In genomic region chr18:63342206-63342605, GRCh38 we compare ENCODE assay signal across 8 cellular contexts. TPM values are rescaled to one million over a fixed set of nuclear protein-coding genes. Genes with fewer than 3 reads are reported as not detected.
DNase-seq lines count a peak whose midpoint lies in the region; ATAC-seq and TF ChIP-seq lines count a peak whose summit lies in the region.

No MANE protein-coding gene starts in this region.

- TF ChIP-seq CTCF in epithelial cell of proximal tubule (conservative IDR thresholded peaks at IDR 0.05; ENCODE audit: low read depth, low read length) (peak; percentile 50), progenitor cell of endocrine pancreas (IDR thresholded peaks at IDR 0.05; ENCODE audit: unreplicated experiment) (peak; percentile 63), suprapubic skin (IDR thresholded peaks at IDR 0.05) (peak in 1 of 2 donors; percentile 31)

- no peak for TF ChIP-seq EP300 in suprapubic skin (IDR thresholded peaks at IDR 0.05)

- no peak for TF ChIP-seq POLR2A in suprapubic skin (IDR thresholded peaks at IDR 0.05)

- H3K4me3 Mint-ChIP-seq in progenitor cell of endocrine pancreas (ENCODE audit: low read depth): no peak overlapping the region

- WGBS in suprapubic skin: 25% methylated on average over 5 of the region's 5 CpGs

- no peaks in the 10 kb centered on the region for H3K4me1 Mint-ChIP-seq in progenitor cell of endocrine pancreas (ENCODE audit: low read depth)

- peaks cover 32% of the 10 kb centered on the region for H3K4me1 ChIP-seq in suprapubic skin

- H3K27ac ChIP-seq in suprapubic skin: no peak overlapping the region

- peaks cover 28% of the 10 kb centered on the region for H3K36me3 Mint-ChIP-seq in progenitor cell of endocrine pancreas (ENCODE audit: insufficient read depth)

- no peak overlapping the region for H3K27ac Mint-ChIP-seq in progenitor cell of endocrine pancreas

- no peak for ATAC-seq in GM19035 (IDR thresholded peaks at IDR 0.05; ENCODE audit: unreplicated experiment)

- no peaks in the 10 kb centered on the region for H3K9me3 Mint-ChIP-seq in progenitor cell of endocrine pancreas (ENCODE audit: low read depth)

- DNase-seq in Daoy (ENCODE audit: low read depth) (peak; percentile 32), HCEC 1CT (peak; percentile 42), SK-N-DZ (ENCODE audit: low spot score) (peak; percentile 29), epithelial cell of proximal tubule (ENCODE audit: low read depth) (no peak), progenitor cell of endocrine pancreas (ENCODE audit: low spot score, unreplicated experiment) (peak; percentile 13), suprapubic skin (ENCODE audit: low spot score in 2 of 2) (no peak)
- DNase-seq in activated CD4-positive, CD25-positive, alpha-beta regulatory T cell treated with anti-CD3 and anti-CD28 coated beads, Interleukin-2, amount 50 U/mL, for 72 hours: no peak

- no peak overlapping the region for H3K4me3 ChIP-seq in epithelial cell of proximal tubule (ENCODE audit: low read depth, low read length)
- H3K4me3 ChIP-seq in suprapubic skin: no peak overlapping the region

- no peaks in the 10 kb centered on the region for H3K9me3 ChIP-seq in suprapubic skin

- H3K27me3 ChIP-seq in suprapubic skin: no peaks in the 10 kb centered on the region

- peaks cover 51% of the 10 kb centered on the region for H3K36me3 ChIP-seq in suprapubic skin

- no peaks in the 10 kb centered on the region for H3K27me3 Mint-ChIP-seq in progenitor cell of endocrine pancreas

RNA-seq across cellular contexts. Expression of gene BCL2, which starts 22.6 kb away (rescaled TPM):
- 2.2 and 2.7 TPM in 2 replicates for total RNA-seq in Daoy (2014; rRNA removed; shearing (Covaris generic))
- 16.1 and 17.4 TPM in 2 replicates for polyA plus RNA-seq in SK-N-DZ (2014; cell fraction: cytosol; rRNA removed)
- polyA plus RNA-seq in SK-N-DZ (2014; cell fraction: nucleus; rRNA removed): 6.6 and 7.0 TPM in 2 replicates
- total RNA-seq in epithelial cell of proximal tubule (3.0 and 4.7 TPM in 2 replicates), progenitor cell of endocrine pancreas (3.8 and 4.1 TPM in 2 replicates), suprapubic skin (10 to 100 TPM; 10.7 to 37.3 (median 24.2) TPM)

RNA-seq across cellular contexts. Expression of gene KDSR, which starts 24.8 kb away (rescaled TPM):
- total RNA-seq in Daoy (2014; rRNA removed; shearing (Covaris generic)): 22.7 and 26.2 TPM in 2 replicates
- polyA plus RNA-seq in SK-N-DZ (2014; cell fraction: cytosol; rRNA removed): 11.3 and 21.7 TPM in 2 replicates
- 7.9 and 13.6 TPM in 2 replicates for polyA plus RNA-seq in SK-N-DZ (2014; cell fraction: nucleus; rRNA removed)
- total RNA-seq in epithelial cell of proximal tubule (25.4 and 38.3 TPM in 2 replicates), progenitor cell of endocrine pancreas (38.1 and 38.7 TPM in 2 replicates), suprapubic skin (100 to 1,000 TPM in 1 of 4 donors, 10 to 100 TPM in 3; 65.4 to 115 (median 79.7) TPM)

Comparison
In these comparisons a context has a peak if more than half of its experiments do, and no peak if none do; other contexts are left out.
1. DNase-seq: peak in Daoy (single experiment), HCEC 1CT (single experiment), SK-N-DZ (single experiment) and progenitor cell of endocrine pancreas (single experiment); none in epithelial cell of proximal tubule (single experiment), activated CD4-positive, CD25-positive, alpha-beta regulatory T cell treated with anti-CD3 and anti-CD28 coated beads, Interleukin-2, amount 50 U/mL, for 72 hours (single experiment) and suprapubic skin (0 of 2).